ENCODE assay signal across 9 cellular contexts in the genomic region with DNA sequence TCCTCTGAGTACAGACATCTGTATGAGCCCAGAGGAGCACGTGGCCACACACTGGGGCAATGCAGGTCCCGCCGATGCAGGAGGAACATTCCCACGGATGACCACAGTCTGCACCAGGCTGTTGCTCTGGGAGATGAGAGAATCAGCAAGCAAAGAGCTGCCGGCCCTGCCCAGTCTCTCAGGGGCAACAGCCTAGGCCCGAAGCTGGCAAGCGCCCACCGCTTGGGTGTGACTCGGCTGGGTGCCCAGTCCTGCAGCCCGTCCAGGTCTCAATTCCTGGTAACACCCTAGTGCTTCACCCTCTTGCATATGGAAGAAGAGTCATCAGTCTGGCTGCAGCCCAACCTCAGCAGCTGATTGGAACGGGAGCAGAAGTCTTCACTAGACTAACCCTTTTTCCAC.
DNase-seq lines count a peak whose midpoint lies in the region; ATAC-seq and TF ChIP-seq lines count a peak whose summit lies in the region.
"Had no signal": no experiment of that assay in that cellular context is flagged by ENCODE, and none has a peak within 500 bp of the region (broad histone marks: within the 10 kb centered on the region; RNA-seq: fewer than 3 reads in every experiment).

No MANE protein-coding gene starts in this region.

- H3K27me3 Mint-ChIP-seq in stimulated activated memory B cell treated with anti-CD40 and anti-IgM and Interleukin-4, amounts not matched to agents 10 μg/mL and 1 μg/mL and 100 μg/mL, for 72 hours: no peaks in the 10 kb centered on the region
- H3K27me3 Mint-ChIP-seq in activated T-cell treated with anti-CD3 and anti-CD28 coated beads, Interleukin-2, amount 50 U/mL, for 4 hours (ENCODE audit: low read depth): peaks cover 11% of the 10 kb centered on the region

- no peaks in the 10 kb centered on the region for H3K4me1 Mint-ChIP-seq in stimulated activated memory B cell treated with anti-CD40 and anti-IgM and Interleukin-4, amounts not matched to agents 10 μg/mL and 1 μg/mL and 100 μg/mL, for 72 hours
- no peaks in the 10 kb centered on the region for H3K4me1 Mint-ChIP-seq in activated T-cell treated with anti-CD3 and anti-CD28 coated beads, Interleukin-2, amount 50 U/mL, for 4 hours (ENCODE audit: low read depth)

- H3K36me3 ChIP-seq in lower lobe of right lung (no peaks in the 10 kb centered on the region), upper lobe of right lung (no peaks in the 10 kb centered on the region)

- no peaks in the 10 kb centered on the region for H3K9me3 Mint-ChIP-seq in stimulated activated memory B cell treated with anti-CD40 and anti-IgM and Interleukin-4, amounts not matched to agents 10 μg/mL and 1 μg/mL and 100 μg/mL, for 72 hours
- no peaks in the 10 kb centered on the region for H3K9me3 Mint-ChIP-seq in activated T-cell treated with anti-CD3 and anti-CD28 coated beads, Interleukin-2, amount 50 U/mL, for 4 hours

- no peaks in the 10 kb centered on the region for H3K27me3 ChIP-seq in lower lobe of right lung (ENCODE audit: low read depth)
- no peaks in the 10 kb centered on the region for H3K27me3 ChIP-seq in upper lobe of right lung

- ATAC-seq in lower lobe of right lung: peak; percentile 66 to 67
- peak; percentile 59 for ATAC-seq in upper lobe of right lung
- no peak for ATAC-seq in HG02840 (IDR thresholded peaks at IDR 0.05; ENCODE audit: low FRiP score, unreplicated experiment)
- ATAC-seq in stimulated activated memory B cell treated with anti-CD40 and anti-IgM and Interleukin-4, amounts not matched to agents 10 μg/mL and 1 μg/mL and 100 μg/mL, for 72 hours: no peak
- no peak for ATAC-seq in activated T-cell treated with anti-CD3 and anti-CD28 coated beads, Interleukin-2, amount 50 U/mL, for 4 hours

- H3K4me3 Mint-ChIP-seq in stimulated activated memory B cell treated with anti-CD40 and anti-IgM and Interleukin-4, amounts not matched to agents 10 μg/mL and 1 μg/mL and 100 μg/mL, for 72 hours: no peak overlapping the region
- H3K4me3 Mint-ChIP-seq in activated T-cell treated with anti-CD3 and anti-CD28 coated beads, Interleukin-2, amount 50 U/mL, for 4 hours: no peak overlapping the region

- peaks cover 38% of the 10 kb centered on the region for H3K4me1 ChIP-seq in lower lobe of right lung
- peaks cover 13% of the 10 kb centered on the region for H3K4me1 ChIP-seq in upper lobe of right lung

- no peak overlapping the region for H3K27ac Mint-ChIP-seq in stimulated activated memory B cell treated with anti-CD40 and anti-IgM and Interleukin-4, amounts not matched to agents 10 μg/mL and 1 μg/mL and 100 μg/mL, for 72 hours

- intact Hi-C loops in lower lobe of right lung (cut with DNase I): no loop called here
- intact Hi-C loops in upper lobe of right lung (cut with DNase I): no loop called here

- peak; percentile 93 for DNase-seq in NCI-H2029 (lab: John Stamatoyannopoulos, UW)
- peak; percentile 69 for DNase-seq in epithelial cell of esophagus (ENCODE audit: low read depth)
- peak; percentile 66 for DNase-seq in lower lobe of right lung
- peak; percentile 75 for DNase-seq in upper lobe of right lung
- DNase-seq in activated T-cell treated with anti-CD3 and anti-CD28 coated beads, Interleukin-2, amount 50 U/mL, for 4 hours: no peak
- DNase-seq: activated CD4-positive, alpha-beta T cell treated with anti-CD3 and anti-CD28 coated beads, Interleukin-2, amount 50 U/mL, for 1 hour; retina had no signal

- H3K4me3 ChIP-seq in epithelial cell of esophagus (ENCODE audit: low read length) (no peak overlapping the region), lower lobe of right lung (no peak overlapping the region), upper lobe of right lung (no peak overlapping the region)

- H3K36me3 Mint-ChIP-seq in stimulated activated memory B cell treated with anti-CD40 and anti-IgM and Interleukin-4, amounts not matched to agents 10 μg/mL and 1 μg/mL and 100 μg/mL, for 72 hours: no peaks in the 10 kb centered on the region
- no peaks in the 10 kb centered on the region for H3K36me3 Mint-ChIP-seq in activated T-cell treated with anti-CD3 and anti-CD28 coated beads, Interleukin-2, amount 50 U/mL, for 4 hours (ENCODE audit: insufficient read depth)

- no peak overlapping the region for H3K27ac ChIP-seq in lower lobe of right lung
- H3K27ac ChIP-seq in upper lobe of right lung: no peak overlapping the region

- no peak for TF ChIP-seq CTCF in epithelial cell of esophagus (IDR thresholded peaks at IDR 0.05; ENCODE audit: insufficient read depth, low read depth, low read length, missing control alignments)
- TF ChIP-seq CTCF in lower lobe of right lung (IDR thresholded peaks at IDR 0.05): no peak
- no peak for TF ChIP-seq CTCF in upper lobe of right lung (IDR thresholded peaks at IDR 0.05)

- no peaks in the 10 kb centered on the region for H3K9me3 ChIP-seq in lower lobe of right lung
- no peaks in the 10 kb centered on the region for H3K9me3 ChIP-seq in upper lobe of right lung

Comparison
In these comparisons a context has a peak if more than half of its experiments do, and no peak if none do; other contexts are left out.
1. ATAC-seq: peak in lower lobe of right lung (2 of 2) and upper lobe of right lung (single experiment); none in HG02840 (single experiment), stimulated activated memory B cell treated with anti-CD40 and anti-IgM and Interleukin-4, amounts not matched to agents 10 μg/mL and 1 μg/mL and 100 μg/mL, for 72 hours (single experiment) and activated T-cell treated with anti-CD3 and anti-CD28 coated beads, Interleukin-2, amount 50 U/mL, for 4 hours (0 of 2).